In genomic region chr4:141350122-141350904, GRCh38 we compare ENCODE assay signal across 10 cellular contexts.
DNase-seq lines count a peak whose midpoint lies in the region; ATAC-seq and TF ChIP-seq lines count a peak whose summit lies in the region.
"Had no signal": no experiment of that assay in that cellular context is flagged by ENCODE, and none has a peak within 500 bp of the region (broad histone marks: within the 10 kb centered on the region; RNA-seq: fewer than 3 reads in every experiment).

No MANE protein-coding gene starts in this region.

- H3K4me1 ChIP-seq in ACC112 (ENCODE audit: control insufficient read depth, insufficient read depth, low read length, unreplicated experiment) (peaks cover 39% of the 10 kb centered on the region), right lobe of liver (peaks cover 0 to 15% (median 6%) of the 10 kb centered on the region in 4 donors)

- H3K4me3 ChIP-seq in ACC112 (ENCODE audit: low read depth, low read length): no peak overlapping the region
- H3K4me3 ChIP-seq in astrocyte of the cerebellum (ENCODE audit: low read depth, low read length): no peak overlapping the region
- no peak overlapping the region for H3K4me3 ChIP-seq in right lobe of liver
- H3K4me3 ChIP-seq: esophagus squamous epithelium had no signal

- in situ Hi-C loops in astrocyte of the cerebellum (cut with HindIII; ENCODE audit: low sequenced_read_pairs): no loop called here

- WGBS in right lobe of liver (ENCODE audit: insufficient coverage, low coverage, low lambda C conversion rate, missing lambda C conversion rate): 33% methylated on average over 3 of the region's 3 CpGs

- H3K36me3 ChIP-seq in ACC112 (ENCODE audit: insufficient read depth, low read length): no peaks in the 10 kb centered on the region
- H3K36me3 ChIP-seq in right lobe of liver: no peaks in the 10 kb centered on the region
- H3K36me3 ChIP-seq: esophagus squamous epithelium had no signal

- intact Hi-C loops in right lobe of liver (cut with DNase I): no loop called here

- peak; percentile 53 for DNase-seq in HS-5 (ENCODE audit: low read depth)
- DNase-seq in astrocyte of the cerebellum (ENCODE audit: low read depth): peak; percentile 92
- DNase-seq in right lobe of liver: peak; percentile 65 to 88 (median 73)
- no peak for DNase-seq in stimulated activated CD4-positive, alpha-beta T cell treated with anti-CD3 and anti-CD28 coated beads, Interleukin-4, amount 100 ng/mL, for 4 hours
- no peak for DNase-seq in OCI-M2 (lab: John Stamatoyannopoulos, UW; ENCODE audit: unreplicated experiment)
- no peak for DNase-seq in stimulated activated CD4-positive, alpha-beta T cell treated with anti-CD3 and anti-CD28 coated beads, Interleukin-2, amount 100 ng/mL, for 24 hours
- DNase-seq: DMS 273 treated with DMSO at 0.1 percent for 48 hours, esophagus squamous epithelium had no signal

- H3K27ac ChIP-seq in ACC112 (ENCODE audit: low read depth, low read length): peak overlapping the region; percentile 32; the same call in 1 of the 2 replicates
- peak overlapping the region in 2 of 3 donors; percentile 35 to 48 for H3K27ac ChIP-seq in right lobe of liver
- H3K27ac ChIP-seq: esophagus squamous epithelium had no signal

- peak; percentile 89 to 97 (median 92) for ATAC-seq in right lobe of liver
- ATAC-seq in activated CD4-positive, CD25-positive, alpha-beta regulatory T cell treated with anti-CD3 and anti-CD28 coated beads, Interleukin-2, amount 50 U/mL, for 24 hours: no peak

- H2AFZ ChIP-seq in ACC112 (ENCODE audit: low read length, unreplicated experiment): no peak overlapping the region

- H3K79me2 ChIP-seq in ACC112 (ENCODE audit: control insufficient read depth, insufficient read depth, low read length, unreplicated experiment): no peaks in the 10 kb centered on the region

- TF ChIP-seq CTCF in astrocyte of the cerebellum (IDR thresholded peaks at IDR 0.05; ENCODE audit: low read depth, low read length, missing control alignments) (no peak), right lobe of liver (IDR thresholded peaks at IDR 0.05) (no peak)

- H3K27me3 ChIP-seq in ACC112 (ENCODE audit: insufficient read depth, low read length) (no peaks in the 10 kb centered on the region), right lobe of liver (no peaks in the 10 kb centered on the region)
- H3K27me3 ChIP-seq: esophagus squamous epithelium had no signal

- TF ChIP-seq POLR2A in right lobe of liver (IDR thresholded peaks at IDR 0.05): no peak

- no peaks in the 10 kb centered on the region for H3K9me3 ChIP-seq in right lobe of liver
- H3K9me3 ChIP-seq: esophagus squamous epithelium had no signal

Comparison
In these comparisons a context has a peak if more than half of its experiments do, and no peak if none do; other contexts are left out.
1. DNase-seq: peak in HS-5 (single experiment), astrocyte of the cerebellum (single experiment) and right lobe of liver (3 of 3); none in stimulated activated CD4-positive, alpha-beta T cell treated with anti-CD3 and anti-CD28 coated beads, Interleukin-4, amount 100 ng/mL, for 4 hours (0 of 2), OCI-M2 (single experiment) and stimulated activated CD4-positive, alpha-beta T cell treated with anti-CD3 and anti-CD28 coated beads, Interleukin-2, amount 100 ng/mL, for 24 hours (0 of 2).
2. ATAC-seq: peak in right lobe of liver (4 of 4); none in activated CD4-positive, CD25-positive, alpha-beta regulatory T cell treated with anti-CD3 and anti-CD28 coated beads, Interleukin-2, amount 50 U/mL, for 24 hours (0 of 2).